11 cellular contexts compared by ENCODE assay signal in the genomic region with DNA sequence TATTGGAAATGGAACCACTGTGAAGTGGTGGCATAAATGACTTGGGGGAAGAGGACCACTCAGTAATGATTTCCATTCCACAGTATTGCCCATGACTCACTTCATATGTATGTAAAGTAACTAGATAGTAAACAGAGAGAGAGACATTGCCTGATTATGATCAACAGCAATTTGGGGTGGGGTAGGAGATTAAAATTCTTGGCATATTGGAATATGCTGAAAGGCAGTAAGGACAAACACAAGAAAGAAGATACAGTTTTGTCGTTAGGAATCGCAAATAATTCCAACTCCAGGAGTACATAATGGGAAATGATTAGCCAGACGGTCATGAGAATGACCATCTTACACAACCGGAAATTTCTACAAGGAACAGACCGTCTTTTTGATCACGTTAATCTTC. TPM values are rescaled to one million over a fixed set of nuclear protein-coding genes. Genes with fewer than 3 reads are reported as not detected.
DNase-seq lines count a peak whose midpoint lies in the region; ATAC-seq, FAIRE-seq and TF ChIP-seq lines count a peak whose summit lies in the region.
"Had no signal": no experiment of that assay in that cellular context is flagged by ENCODE, and none has a peak within 500 bp of the region (broad histone marks: within the 10 kb centered on the region; RNA-seq: fewer than 3 reads in every experiment).

No MANE protein-coding gene starts in this region.

- 97% methylated on average over 6 of the region's 6 CpGs for WGBS in GM12878 (ENCODE audit: insufficient coverage, insufficient replicate concordance, low lambda C conversion rate, missing lambda C conversion rate)
- 93 to 94% methylated on average over 6 of the region's 6 CpGs for WGBS in gastroesophageal sphincter (ENCODE audit: low coverage in 1 of 2), 2 donors

- SMC1A ChIA-PET in GM12878 (lab: Charles Lee; ENCODE audit: uncharacterized antibody, unreplicated experiment) = interaction anchor here (3.2 to 3.9 kb wide), 3 partner anchors 72 to 170 kb away, joined by 16 to 20 read pairs (median 20); partner anchors contain the start of gene TMEM267

- H3K4me2 ChIP-seq in Loucy (ENCODE audit: low read depth, low read length, poor library complexity, severe bottlenecking) = peak overlapping the region; percentile 74
- H3K4me2 ChIP-seq in GM12878 (ENCODE audit: control insufficient read depth, insufficient read depth) = no peak overlapping the region

- TF ChIP-seq POLR2A in GM12878 (IDR thresholded peaks at IDR 0.05; ENCODE audit: low read depth, low read length) (no peak), GM12891 (IDR thresholded peaks at IDR 0.05; ENCODE audit: low read depth, low read length) (no peak), gastroesophageal sphincter (IDR thresholded peaks at IDR 0.05) (no peak)

- H3K9me3 ChIP-seq in Caco-2 (no peaks in the 10 kb centered on the region), Loucy (ENCODE audit: insufficient read depth, low read depth, low read length) (no peaks in the 10 kb centered on the region), GM12878 (replicated peaks; ENCODE audit: control insufficient read depth, insufficient read depth, low read length) (no peaks in the 10 kb centered on the region; the same call in 1 of the 3 replicates), gastroesophageal sphincter (no peaks in the 10 kb centered on the region)
- H3K9me3 ChIP-seq: left ventricle myocardium inferior had no signal

- H3K9me3 Mint-ChIP-seq in Caco-2 (ENCODE audit: unreplicated experiment) (no peaks in the 10 kb centered on the region), natural killer cell (no peaks in the 10 kb centered on the region)

- DNase-seq in Caco-2 (peak in 1 of 2 experiments; percentile 72), GM12878 (ENCODE audit: low read depth, low spot score) (no peak), natural killer cell (no peak), activated gamma-delta T cell (lab: John Stamatoyannopoulos, UW) (no peak), GM12891 (ENCODE audit: insufficient read length, low spot score) (no peak)
- DNase-seq: cortex of kidney, left ventricle myocardium inferior, right cardiac atrium had no signal

- H3K4me1 ChIP-seq in Caco-2 (peaks cover 44% of the 10 kb centered on the region), Loucy (ENCODE audit: insufficient read depth, low read length, poor library complexity, severe bottlenecking) (peaks cover 39% of the 10 kb centered on the region), GM12878 (ENCODE audit: control insufficient read depth, insufficient read depth, low read length) (peaks cover 6% of the 10 kb centered on the region), gastroesophageal sphincter (peaks cover 2 to 31% (median 10%) of the 10 kb centered on the region in 3 donors)

- H3K79me2 ChIP-seq in Loucy (ENCODE audit: insufficient read depth, low read length) (peaks cover 35% of the 10 kb centered on the region), GM12878 (ENCODE audit: control insufficient read depth, insufficient read depth, low read length) (peaks cover 35% of the 10 kb centered on the region)

- H3K4me3 ChIP-seq in Caco-2 (ENCODE audit: low read depth, low read length) = no peak overlapping the region
- H3K4me3 ChIP-seq in Loucy (ENCODE audit: low read length, poor library complexity, severe bottlenecking) = no peak overlapping the region
- no peak overlapping the region for H3K4me3 ChIP-seq in GM12878
- H3K4me3 ChIP-seq in gastroesophageal sphincter = no peak overlapping the region

- no peaks in the 10 kb centered on the region for H3K27me3 Mint-ChIP-seq in Caco-2 (ENCODE audit: insufficient read depth, unreplicated experiment)
- H3K27me3 Mint-ChIP-seq in natural killer cell (ENCODE audit: low read depth in 2 of 2) = peaks cover 0 to 3% of the 10 kb centered on the region in 2 donors

- H3K4me3 Mint-ChIP-seq in Caco-2 (ENCODE audit: unreplicated experiment) (peak overlapping the region; percentile 74), natural killer cell (no peak overlapping the region)

- intact Hi-C loops in Caco-2 (cut with micrococcal nuclease; ENCODE audit: unreplicated experiment) (no loop called here), GM12878 (cut with micrococcal nuclease; ENCODE audit: unreplicated experiment) (loop anchor here (5.0 kb wide), 4 partner anchors 168 to 322 kb away; partner anchors contain the start of genes NNT, TMEM267 and ZNF131), natural killer cell (cut with micrococcal nuclease) (loop anchor here (5.0 kb wide), 2 partner anchors 73 to 407 kb away; no protein-coding TSS in a partner anchor)

- no peak for FAIRE-seq in GM12878 (lab: Jason Lieb, UNC)
- FAIRE-seq in GM12891 (lab: Jason Lieb, UNC) = no peak
- FAIRE-seq: frontal cortex had no signal

- no peak for TF ChIP-seq RAD21 in GM12878 (IDR thresholded peaks at IDR 0.05; ENCODE audit: insufficient read depth, low read depth, low read length)

- BruUV-seq in Caco-2 (replicated peaks; lab: Mats Ljungman, UMichigan) = no TSS peak
- no TSS peak for BruUV-seq in GM12878 (replicated peaks; lab: Mats Ljungman, UMichigan)

- H2AFZ ChIP-seq in Loucy (ENCODE audit: low read length) = no peak overlapping the region
- no peak overlapping the region; the same call in 1 of the 2 replicates for H2AFZ ChIP-seq in GM12878 (ENCODE audit: control insufficient read depth, low read depth, low read length)

- H3F3A ChIP-seq in Loucy (ENCODE audit: low read depth) = peaks cover 7% of the 10 kb centered on the region

- H3K27me3 ChIP-seq in Caco-2 (replicated peaks; ENCODE audit: control insufficient read depth, insufficient read depth, low read length) (no peaks in the 10 kb centered on the region), Loucy (ENCODE audit: insufficient read depth, low read length, poor library complexity, severe bottlenecking) (no peaks in the 10 kb centered on the region), GM12878 (replicated peaks in 1 of 2; ENCODE audit: control insufficient read depth in 2 of 2, insufficient read depth in 2 of 2, low read length in 1 of 2) (no peaks in the 10 kb centered on the region), gastroesophageal sphincter (no peaks in the 10 kb centered on the region)

- CTCF ChIA-PET in Caco-2 (lab: Charles Lee) = interaction anchor here (2.2 kb wide), 1 partner anchor 75 kb away, joined by 25 read pairs; no protein-coding TSS in a partner anchor
- CTCF ChIA-PET in GM12878 (lab: Yijun Ruan, JAX) = interaction anchor here (1.4 to 4.4 kb wide), 5 partner anchors 11 to 250 kb away, joined by 4 to 34 read pairs (median 23); partner anchors contain the start of gene ZNF131

- RAD21 ChIA-PET in GM12878 (lab: Charles Lee; ENCODE audit: unreplicated experiment) = interaction anchor here (1.3 to 3.6 kb wide), 4 partner anchors 11 to 193 kb away, joined by 5 to 38 read pairs (median 11); partner anchors contain the start of gene ZNF131

- H3K9ac ChIP-seq in Loucy (ENCODE audit: low read depth, low read length, poor library complexity, severe bottlenecking) (peak overlapping the region; percentile 78), GM12878 (ENCODE audit: control insufficient read depth, insufficient read depth, low read length) (no peak overlapping the region)

- no peak for ATAC-seq in GM12878
- ATAC-seq in natural killer cell = no peak
- no peak for ATAC-seq in gastroesophageal sphincter
- ATAC-seq: right cardiac atrium had no signal

- H3K27ac ChIP-seq in GM12878 (ENCODE audit: control insufficient read depth, insufficient read depth) (peak overlapping the region; percentile 82), gastroesophageal sphincter (no peak overlapping the region)

- H3K36me3 Mint-ChIP-seq in Caco-2 (ENCODE audit: insufficient read depth, unreplicated experiment) = peaks cover 48% of the 10 kb centered on the region
- no peaks in the 10 kb centered on the region for H3K36me3 Mint-ChIP-seq in natural killer cell

- POLR2A ChIA-PET in Caco-2 (lab: Charles Lee) (no interaction called here), GM12878 (lab: Charles Lee) (interaction anchor here (0.6 to 4.1 kb wide), 4 partner anchors 11 to 196 kb away, joined by 3 to 46 read pairs (median 17); partner anchors contain the start of genes TMEM267 and ZNF131)

- no peaks in the 10 kb centered on the region for H3K9me2 ChIP-seq in Loucy (replicated peaks; ENCODE audit: low read depth, low read length)

- H3K4me1 Mint-ChIP-seq in Caco-2 (ENCODE audit: low read depth, unreplicated experiment) = peaks cover 24% of the 10 kb centered on the region
- peaks cover 25 to 30% of the 10 kb centered on the region in 2 donors for H3K4me1 Mint-ChIP-seq in natural killer cell

- H4K20me1 ChIP-seq in Loucy (ENCODE audit: insufficient read depth, low read length, poor library complexity, severe bottlenecking) = peaks cover 34% of the 10 kb centered on the region
- H4K20me1 ChIP-seq in GM12878 (ENCODE audit: control insufficient read depth, insufficient read depth) = no peaks in the 10 kb centered on the region

- TF ChIP-seq CTCF in Caco-2 (IDR thresholded peaks at IDR 0.05; ENCODE audit: insufficient read depth in 1 of 2, low read depth in 1 of 2, low read length in 1 of 2, severe bottlenecking in 1 of 2, unreplicated experiment in 1 of 2) (no peak), Loucy (conservative IDR thresholded peaks at IDR 0.05; ENCODE audit: low read length) (no peak), GM12878 (IDR thresholded peaks at IDR 0.05 in 2 of 3, conservative IDR thresholded peaks at IDR 0.05 in 1 of 3; ENCODE audit: control insufficient read depth in 2 of 3, extremely low read depth in 1 of 3, insufficient read depth in 1 of 3, low read depth in 3 of 3, low read length in 3 of 3) (no peak), natural killer cell (IDR thresholded peaks at IDR 0.05) (no peak), gastroesophageal sphincter (IDR thresholded peaks at IDR 0.05) (no peak)

- no peak for TF ChIP-seq EP300 in GM12878 (IDR thresholded peaks at IDR 0.05; ENCODE audit: borderline replicate concordance in 1 of 2, control insufficient read depth in 1 of 2, low read depth in 2 of 2, low read length in 2 of 2)
- no peak for TF ChIP-seq EP300 in gastroesophageal sphincter (IDR thresholded peaks at IDR 0.05)

- in situ Hi-C loops in GM12878 (cut with MboI) = no loop called here

- H3K27ac Mint-ChIP-seq in Caco-2 (ENCODE audit: unreplicated experiment) (peak overlapping the region; percentile 83), natural killer cell (peak overlapping the region; percentile 98 to 99)

- H3K36me3 ChIP-seq in Caco-2 (ENCODE audit: control insufficient read depth, insufficient read depth, low read length) = peaks cover 6% of the 10 kb centered on the region; the same call in 1 of the 2 replicates
- peaks cover 1% of the 10 kb centered on the region; the same call in 1 of the 2 replicates for H3K36me3 ChIP-seq in Loucy (ENCODE audit: insufficient read depth, low read length)
- peaks cover 0 to 3% of the 10 kb centered on the region in 2 experiments; a peak in 1 of 4 replicates for H3K36me3 ChIP-seq in GM12878 (ENCODE audit: control insufficient read depth in 2 of 2, insufficient read depth in 2 of 2, low read length in 1 of 2)
- no peaks in the 10 kb centered on the region for H3K36me3 ChIP-seq in gastroesophageal sphincter
- H3K36me3 ChIP-seq: left ventricle myocardium inferior had no signal

RNA-seq across cellular contexts. Expression of gene HMGCS1, which starts 1.5 kb away (rescaled TPM):
- total RNA-seq in Caco-2 (2022) (205 and 211 TPM in 2 replicates), GM12878 (2014; rRNA removed) (62.5 and 76.2 TPM in 2 replicates), GM12878 (2014; rRNA removed; fragmentation: Illumina TruSeq; extraction: Trizol) (123 and 137 TPM in 2 replicates), GM12878 (2021) (131 and 142 TPM in 2 replicates), natural killer cell (100 to 1,000 TPM in 1 of 3 donors, 10 to 100 TPM in 2; 53.0 to 105 (median 85.8) TPM), gastroesophageal sphincter (10 to 100 TPM; 12.2 to 22.6 (median 14.9) TPM)
- 281 and 289 TPM in 2 replicates for total RNA-seq in GM12878 (2013; cell fraction: nucleolus; rRNA removed)
- 24.3 TPM for polyA plus RNA-seq in GM12878 (2011; ENCODE audit: low read depth)
- polyA plus RNA-seq in GM12878 (2011; rRNA removed) (193 and 302 TPM in 2 replicates), GM12878 (2014; fragmentation: Illumina TruSeq; extraction: Trizol) (185 and 250 TPM in 2 replicates), GM12878 (2014; fragmentation: Nextera tagmentation; extraction: Ambion mirVana) (10 to 100 TPM; 74.9 to 94.1 TPM), GM12878 (2014; rRNA removed) (103 and 140 TPM in 2 replicates), GM12878 (2016; fragmentation: Nextera tagmentation; extraction: Ambion mirVana) (10 to 100 TPM; 24.0 to 26.8 TPM)
- 64.6 and 75.4 TPM in 2 replicates for polyA plus RNA-seq in GM12878 (2011; cell fraction: cytosol; rRNA removed)
- polyA plus RNA-seq in GM12878 (2011; cell fraction: nucleus; rRNA removed) = 182 and 213 TPM in 2 replicates
- 38.9 and 82.7 TPM in 2 replicates for polyA plus RNA-seq in GM12878 (2012)
- polyA minus RNA-seq in GM12878 (2011; rRNA and poly(A)+ RNA removed) = 159 and 212 TPM in 2 replicates
- polyA minus RNA-seq in GM12878 (2011; cell fraction: cytosol; rRNA and poly(A)+ RNA removed) = 62.0 and 67.2 TPM in 2 replicates
- polyA minus RNA-seq in GM12878 (2011; cell fraction: nucleus; rRNA and poly(A)+ RNA removed) = 134 and 186 TPM in 2 replicates
- polyA plus RNA-seq in GM12891 (2012; ENCODE audit: low read depth, missing spikeins) = 28.1 TPM
